ENCODE assay signal across 10 cellular contexts in genomic region chr4:113823291-113823659, GRCh38.
DNase-seq lines count a peak whose midpoint lies in the region; ATAC-seq and TF ChIP-seq lines count a peak whose summit lies in the region.
"Had no signal": no experiment of that assay in that cellular context is flagged by ENCODE, and none has a peak within 500 bp of the region (broad histone marks: within the 10 kb centered on the region; RNA-seq: fewer than 3 reads in every experiment).

No MANE protein-coding gene starts in this region.

- peaks cover 2% of the 10 kb centered on the region; the same call in 1 of the 2 replicates for H3K27me3 ChIP-seq in Karpas-422 (ENCODE audit: low read length)

- H3K27me3 Mint-ChIP-seq in activated naive CD8-positive, alpha-beta T cell treated with anti-CD3 and anti-CD28 coated beads for 36 hours = no peaks in the 10 kb centered on the region
- peaks cover 4% of the 10 kb centered on the region for H3K27me3 Mint-ChIP-seq in T-helper 17 cell
- no peaks in the 10 kb centered on the region for H3K27me3 Mint-ChIP-seq in activated CD4-positive, alpha-beta T cell treated with anti-CD3 and anti-CD28 coated beads, Interleukin-2, amount 10 ng/mL, durations not matched to agents 7 days and 5 days

- peak overlapping the region; percentile 52 for H3K27ac Mint-ChIP-seq in activated naive CD8-positive, alpha-beta T cell treated with anti-CD3 and anti-CD28 coated beads for 36 hours
- no peak overlapping the region for H3K27ac Mint-ChIP-seq in T-helper 17 cell
- H3K27ac Mint-ChIP-seq in activated CD4-positive, alpha-beta T cell treated with anti-CD3 and anti-CD28 coated beads, Interleukin-2, amount 10 ng/mL, durations not matched to agents 7 days and 5 days = no peak overlapping the region

- H4K20me1 ChIP-seq in Karpas-422 (ENCODE audit: insufficient read depth, low read depth, low read length) = no peaks in the 10 kb centered on the region

- H3K4me1 Mint-ChIP-seq in activated naive CD8-positive, alpha-beta T cell treated with anti-CD3 and anti-CD28 coated beads for 36 hours = peaks cover 61% of the 10 kb centered on the region
- H3K4me1 Mint-ChIP-seq in T-helper 17 cell = peaks cover 33% of the 10 kb centered on the region
- H3K4me1 Mint-ChIP-seq in activated CD4-positive, alpha-beta T cell treated with anti-CD3 and anti-CD28 coated beads, Interleukin-2, amount 10 ng/mL, durations not matched to agents 7 days and 5 days = peaks cover 32% of the 10 kb centered on the region

- ATAC-seq in GM19463 (IDR thresholded peaks at IDR 0.05; ENCODE audit: unreplicated experiment) (peak; percentile 60), HG03139 (IDR thresholded peaks at IDR 0.05; ENCODE audit: unreplicated experiment) (peak; percentile 54), T-helper 17 cell (no peak)

- H3K9me2 ChIP-seq in Karpas-422 (replicated peaks; ENCODE audit: insufficient read depth, low read length) = no peaks in the 10 kb centered on the region

- POLR2A ChIA-PET in GM10248 (lab: Yijun Ruan, JAX) = no interaction called here
- POLR2A ChIA-PET in activated CD4-positive, alpha-beta T cell treated with anti-CD3 and anti-CD28 coated beads, Interleukin-2, amount 10 ng/mL, durations not matched to agents 7 days and 5 days (lab: Charles Lee) = no interaction called here

- H3K4me3 ChIP-seq in Karpas-422 (ENCODE audit: low read length) = no peak overlapping the region

- no peaks in the 10 kb centered on the region for H3K36me3 ChIP-seq in Karpas-422 (ENCODE audit: insufficient read depth, low read length)

- DNase-seq in GM10248 (ENCODE audit: extremely low spot score) (peak; percentile 26), Karpas-422 (no peak), T-helper 17 cell (no peak), 8988T (no peak)
- DNase-seq in activated naive CD8-positive, alpha-beta T cell treated with anti-CD3 and anti-CD28 coated beads for 36 hours = no peak
- DNase-seq in activated CD4-positive, alpha-beta T cell treated with anti-CD3 and anti-CD28 coated beads, Interleukin-2, amount 10 ng/mL, durations not matched to agents 7 days and 5 days = no peak
- DNase-seq: activated CD4-positive, CD25-positive, alpha-beta regulatory T cell; effector memory CD4-positive, alpha-beta T cell had no signal

- H3K27ac ChIP-seq in Karpas-422 (ENCODE audit: low read length) = no peak overlapping the region

- H3K36me3 Mint-ChIP-seq in activated naive CD8-positive, alpha-beta T cell treated with anti-CD3 and anti-CD28 coated beads for 36 hours = peaks cover 5% of the 10 kb centered on the region
- no peaks in the 10 kb centered on the region for H3K36me3 Mint-ChIP-seq in T-helper 17 cell (ENCODE audit: low read depth)
- no peaks in the 10 kb centered on the region for H3K36me3 Mint-ChIP-seq in activated CD4-positive, alpha-beta T cell treated with anti-CD3 and anti-CD28 coated beads, Interleukin-2, amount 10 ng/mL, durations not matched to agents 7 days and 5 days (ENCODE audit: low read depth)

- H3K4me2 ChIP-seq in Karpas-422 (ENCODE audit: low read depth, low read length, poor library complexity, severe bottlenecking) = no peak overlapping the region

- H3K9me3 Mint-ChIP-seq in activated naive CD8-positive, alpha-beta T cell treated with anti-CD3 and anti-CD28 coated beads for 36 hours = peaks cover 12% of the 10 kb centered on the region
- H3K9me3 Mint-ChIP-seq in activated CD4-positive, alpha-beta T cell treated with anti-CD3 and anti-CD28 coated beads, Interleukin-2, amount 10 ng/mL, durations not matched to agents 7 days and 5 days = no peaks in the 10 kb centered on the region

- no peak overlapping the region for H3K9ac ChIP-seq in Karpas-422 (ENCODE audit: low read length)

- no peak overlapping the region for H3K4me3 Mint-ChIP-seq in activated naive CD8-positive, alpha-beta T cell treated with anti-CD3 and anti-CD28 coated beads for 36 hours
- H3K4me3 Mint-ChIP-seq in T-helper 17 cell = no peak overlapping the region
- no peak overlapping the region for H3K4me3 Mint-ChIP-seq in activated CD4-positive, alpha-beta T cell treated with anti-CD3 and anti-CD28 coated beads, Interleukin-2, amount 10 ng/mL, durations not matched to agents 7 days and 5 days

- H3K4me1 ChIP-seq in Karpas-422 (ENCODE audit: low read length) = no peaks in the 10 kb centered on the region

- no peak overlapping the region for H2AFZ ChIP-seq in Karpas-422 (ENCODE audit: low read length)

- no peak for TF ChIP-seq CTCF in GM10248 (IDR thresholded peaks at IDR 0.05; ENCODE audit: control extremely low read depth, extremely low read depth, low read depth, missing control alignments)

- CTCF ChIA-PET in GM10248 (lab: Yijun Ruan, JAX) = interaction anchor here (0.7 kb wide), 1 partner anchor 10 kb away, joined by 3 read pairs; no protein-coding TSS in a partner anchor
- CTCF ChIA-PET in activated CD4-positive, alpha-beta T cell treated with anti-CD3 and anti-CD28 coated beads, Interleukin-2, amount 10 ng/mL, durations not matched to agents 7 days and 5 days (lab: Charles Lee) = no interaction called here

- H3K79me2 ChIP-seq in Karpas-422 (ENCODE audit: low read length) = no peaks in the 10 kb centered on the region

- H3K9me3 ChIP-seq in Karpas-422 (ENCODE audit: low read length) = no peaks in the 10 kb centered on the region
- H3K9me3 ChIP-seq in T-helper 17 cell (ENCODE audit: control insufficient read depth, low read length, poor library complexity, severe bottlenecking) = no peaks in the 10 kb centered on the region
